In genomic region chr13:48506092-48506701, GRCh38 we compare ENCODE assay signal across 8 cellular contexts. TPM values are rescaled to one million over a fixed set of nuclear protein-coding genes. Genes with fewer than 3 reads are reported as not detected.
DNase-seq lines count a peak whose midpoint lies in the region; ATAC-seq lines count a peak whose summit lies in the region.

No MANE protein-coding gene starts in this region.

- peak overlapping the region; percentile 38 for H3K4me3 Mint-ChIP-seq in activated T-helper 1 cell treated with anti-CD3 and anti-CD28 coated beads, Interleukin-12 subunit alpha, Interleukin-12 subunit beta, Interleukin-2, Interleukin-4 antibody, amounts not matched to agents 30 ng/mL and 10 ng/mL and 1 ng/mL, durations not matched to agents 14 hours and 24 hours and 36 hours
- H3K4me3 Mint-ChIP-seq in naive thymus-derived CD8-positive, alpha-beta T cell = peak overlapping the region; percentile 34 to 88 (median 78)

- DNase-seq in activated T-helper 1 cell treated with anti-CD3 and anti-CD28 coated beads, Interleukin-12 subunit alpha, Interleukin-12 subunit beta, Interleukin-2, Interleukin-4 antibody, amounts not matched to agents 30 ng/mL and 10 ng/mL and 1 ng/mL, durations not matched to agents 14 hours and 24 hours and 36 hours (ENCODE audit: low spot score) = no peak
- DNase-seq in naive thymus-derived CD8-positive, alpha-beta T cell = no peak
- DNase-seq in UCSD-AML1 (lab: John Stamatoyannopoulos, UW; ENCODE audit: unreplicated experiment) (no peak), NCI-H1436 (lab: John Stamatoyannopoulos, UW) (no peak), GM19240 (ENCODE audit: insufficient read length, low spot score) (no peak), DMS153 (lab: John Stamatoyannopoulos, UW) (no peak)

- ATAC-seq in GM18907 (IDR thresholded peaks at IDR 0.05; ENCODE audit: unreplicated experiment) (peak; percentile 32), HG02938 (IDR thresholded peaks at IDR 0.05; ENCODE audit: unreplicated experiment) (peak; percentile 30)
- peak in 1 of 2 donors; percentile 14 for ATAC-seq in naive thymus-derived CD8-positive, alpha-beta T cell

- no peaks in the 10 kb centered on the region for H3K9me3 Mint-ChIP-seq in activated T-helper 1 cell treated with anti-CD3 and anti-CD28 coated beads, Interleukin-12 subunit alpha, Interleukin-12 subunit beta, Interleukin-2, Interleukin-4 antibody, amounts not matched to agents 30 ng/mL and 10 ng/mL and 1 ng/mL, durations not matched to agents 14 hours and 24 hours and 36 hours
- H3K9me3 Mint-ChIP-seq in naive thymus-derived CD8-positive, alpha-beta T cell = no peaks in the 10 kb centered on the region

- POLR2A ChIA-PET in naive thymus-derived CD8-positive, alpha-beta T cell (lab: Charles Lee) = interaction anchor here (0.6 to 6.4 kb wide), 9 partner anchors 10 to 273 kb away, joined by 3 to 69 read pairs (median 4); partner anchors contain the start of genes ITM2B, RB1 and RCBTB2

- intact Hi-C loops in activated T-helper 1 cell treated with anti-CD3 and anti-CD28 coated beads, Interleukin-12 subunit alpha, Interleukin-12 subunit beta, Interleukin-2, Interleukin-4 antibody, amounts not matched to agents 30 ng/mL and 10 ng/mL and 1 ng/mL, durations not matched to agents 14 hours and 24 hours and 36 hours (cut with micrococcal nuclease) = loop anchor here (5.0 kb wide), 2 partner anchors 159 to 174 kb away; no protein-coding TSS in a partner anchor

- H3K4me1 Mint-ChIP-seq in activated T-helper 1 cell treated with anti-CD3 and anti-CD28 coated beads, Interleukin-12 subunit alpha, Interleukin-12 subunit beta, Interleukin-2, Interleukin-4 antibody, amounts not matched to agents 30 ng/mL and 10 ng/mL and 1 ng/mL, durations not matched to agents 14 hours and 24 hours and 36 hours (ENCODE audit: low read depth) = peaks cover 62% of the 10 kb centered on the region
- peaks cover 27 to 63% (median 36%) of the 10 kb centered on the region in 4 donors for H3K4me1 Mint-ChIP-seq in naive thymus-derived CD8-positive, alpha-beta T cell

- peaks cover 5% of the 10 kb centered on the region for H3K27me3 Mint-ChIP-seq in activated T-helper 1 cell treated with anti-CD3 and anti-CD28 coated beads, Interleukin-12 subunit alpha, Interleukin-12 subunit beta, Interleukin-2, Interleukin-4 antibody, amounts not matched to agents 30 ng/mL and 10 ng/mL and 1 ng/mL, durations not matched to agents 14 hours and 24 hours and 36 hours (ENCODE audit: insufficient read depth)
- H3K27me3 Mint-ChIP-seq in naive thymus-derived CD8-positive, alpha-beta T cell = no peaks in the 10 kb centered on the region

- peak overlapping the region; percentile 25 for H3K27ac Mint-ChIP-seq in activated T-helper 1 cell treated with anti-CD3 and anti-CD28 coated beads, Interleukin-12 subunit alpha, Interleukin-12 subunit beta, Interleukin-2, Interleukin-4 antibody, amounts not matched to agents 30 ng/mL and 10 ng/mL and 1 ng/mL, durations not matched to agents 14 hours and 24 hours and 36 hours
- H3K27ac Mint-ChIP-seq in naive thymus-derived CD8-positive, alpha-beta T cell = peak overlapping the region; percentile 81 to 97 (median 93)

- H3K36me3 Mint-ChIP-seq in activated T-helper 1 cell treated with anti-CD3 and anti-CD28 coated beads, Interleukin-12 subunit alpha, Interleukin-12 subunit beta, Interleukin-2, Interleukin-4 antibody, amounts not matched to agents 30 ng/mL and 10 ng/mL and 1 ng/mL, durations not matched to agents 14 hours and 24 hours and 36 hours (ENCODE audit: low read depth) = peaks cover 9% of the 10 kb centered on the region
- no peaks in the 10 kb centered on the region for H3K36me3 Mint-ChIP-seq in naive thymus-derived CD8-positive, alpha-beta T cell

RNA-seq across cellular contexts. Expression of gene RCBTB2, which starts 26.7 kb away (rescaled TPM):
- total RNA-seq in activated T-helper 1 cell treated with anti-CD3 and anti-CD28 coated beads, Interleukin-12 subunit alpha, Interleukin-12 subunit beta, Interleukin-2, Interleukin-4 antibody, amounts not matched to agents 30 ng/mL and 10 ng/mL and 1 ng/mL, durations not matched to agents 14 hours and 24 hours and 36 hours = 1.7 and 2.0 TPM in 2 replicates
- total RNA-seq in naive thymus-derived CD8-positive, alpha-beta T cell = 1 to 10 TPM; 8.1 to 9.8 TPM
- 10 to 100 TPM in 1 of 3 donors, 1 to 10 TPM in 2; 6.3 to 17.6 (median 6.3) TPM for polyA plus RNA-seq in naive thymus-derived CD8-positive, alpha-beta T cell
